Comparison of ENCODE assay signal across 1 cellular context in the genomic region with DNA sequence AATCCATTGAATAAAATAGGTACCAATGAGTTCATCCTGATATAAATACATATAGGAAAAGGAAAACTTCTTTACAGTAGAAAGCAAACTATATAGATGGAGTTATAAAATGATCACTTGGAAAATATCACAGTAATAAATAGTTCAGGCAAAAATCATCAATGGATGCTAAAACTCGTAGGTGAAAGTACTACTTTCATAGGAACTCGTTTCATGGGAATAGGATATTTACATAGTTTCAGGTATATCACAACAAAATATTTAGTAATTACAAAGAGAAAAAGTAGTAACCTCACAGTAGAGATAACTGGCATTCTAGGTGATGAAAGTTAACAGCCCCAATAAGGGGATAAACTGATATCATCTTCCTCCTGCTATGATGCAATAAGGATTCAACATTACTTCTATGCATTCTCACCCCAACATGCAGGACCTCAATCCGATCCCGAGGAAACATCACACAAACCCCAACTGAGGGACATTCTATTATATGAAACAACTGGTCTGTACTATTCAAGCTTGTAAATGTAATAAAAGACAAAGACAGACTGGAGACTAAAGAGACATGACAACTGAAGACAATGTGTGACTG.
TF ChIP-seq lines count a peak whose summit lies in the region.

No MANE protein-coding gene starts in this region.

TF ChIP-seq in HepG2, 621 proteins besides CTCF, POLR2A, EP300 and RAD21:
- TF ChIP-seq, protein P1, sequence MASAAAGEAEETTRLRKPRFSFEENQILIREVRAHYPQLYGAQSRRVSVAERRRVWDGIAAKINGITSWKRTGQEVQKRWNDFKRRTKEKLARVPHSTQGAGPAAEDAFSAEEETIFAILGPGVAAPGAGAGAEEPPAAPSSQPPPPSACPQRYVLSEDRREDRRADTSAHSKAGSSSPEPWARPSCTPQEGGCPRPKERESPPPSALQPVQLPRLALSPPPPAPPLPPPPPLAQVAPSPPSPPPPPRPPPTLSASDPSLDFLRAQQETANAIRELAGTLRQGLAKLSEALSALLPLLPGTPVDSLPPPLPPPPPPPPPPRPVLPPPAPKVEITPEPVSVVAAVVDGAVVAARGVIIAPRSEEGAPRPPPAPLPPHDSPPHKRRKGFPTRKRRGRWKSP (CRISPR knock-in tag; IDR thresholded peaks at IDR 0.05) = no peak
- peak; percentile 28; the same call in 1 of the 2 replicates for TF ChIP-seq CEBPB (IDR thresholded peaks at IDR 0.05; ENCODE audit: borderline replicate concordance, low read depth, low read length)
- TF ChIP-seq ATAD3A (CRISPR knock-in tag; IDR thresholded peaks at IDR 0.05) = no peak
